In the genomic region with DNA sequence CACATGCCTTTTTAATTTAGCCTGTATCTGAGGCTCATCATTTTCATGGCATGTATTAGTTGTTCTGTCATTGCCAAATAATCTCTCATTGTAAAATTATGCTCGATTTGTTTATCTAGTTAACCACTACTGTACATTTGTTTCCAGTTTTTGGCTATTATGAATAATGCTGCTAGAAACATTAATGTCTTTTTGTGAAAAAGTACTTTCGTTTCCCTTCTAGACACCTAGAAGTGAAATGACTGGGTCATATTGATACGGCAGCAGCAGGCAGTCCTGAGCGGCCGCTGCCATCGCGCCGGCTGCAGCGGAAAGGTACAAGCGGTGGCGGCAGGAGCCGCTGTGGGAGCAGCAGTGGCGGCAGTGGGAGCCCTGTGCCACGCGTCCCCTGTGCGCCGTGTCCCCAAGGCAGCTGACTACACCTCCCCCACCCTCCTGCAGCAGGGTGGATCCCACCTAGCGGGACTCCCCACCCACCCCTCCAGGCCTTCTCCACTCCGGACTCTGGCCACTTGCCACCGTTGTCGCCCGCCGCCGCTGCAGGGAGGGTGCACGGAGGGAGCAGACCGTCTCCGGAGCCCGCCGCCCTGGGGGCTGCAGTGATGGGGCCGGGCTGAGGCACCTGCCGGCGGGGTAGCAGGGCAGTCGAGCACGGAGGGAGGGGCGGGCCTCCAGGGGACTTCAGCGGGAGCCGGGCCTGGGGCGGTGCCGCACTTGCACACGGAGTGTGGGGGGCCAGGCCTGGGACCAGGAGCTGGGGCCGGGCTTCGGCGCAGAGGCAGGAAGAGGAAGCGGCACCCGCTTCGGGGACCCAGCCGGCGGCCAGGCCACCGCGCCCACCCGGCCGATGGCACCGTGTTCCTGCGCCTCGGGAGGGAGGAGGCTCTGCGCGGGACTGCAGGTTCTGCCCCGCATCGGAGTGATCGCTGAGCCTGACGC, we compare ENCODE assay signal across 8 cellular contexts.
DNase-seq lines count a peak whose midpoint lies in the region; ATAC-seq and TF ChIP-seq lines count a peak whose summit lies in the region.

No MANE protein-coding gene starts in this region.

- peak overlapping the region; percentile 73 for H3K4me3 ChIP-seq in BJ (ENCODE audit: low read depth, low read length)
- peak overlapping the region in 1 of 2 donors; percentile 52 for H3K4me3 ChIP-seq in body of pancreas

- peak; percentile 94 for ATAC-seq in GM18520 (IDR thresholded peaks at IDR 0.05; ENCODE audit: unreplicated experiment)
- peak; percentile 87 for ATAC-seq in HG02970 (IDR thresholded peaks at IDR 0.05; ENCODE audit: low FRiP score, unreplicated experiment)
- peak; percentile 72 for ATAC-seq in body of pancreas

- no peak overlapping the region for H3K27ac ChIP-seq in body of pancreas

- TF ChIP-seq CTCF in BJ (IDR thresholded peaks at IDR 0.05; ENCODE audit: insufficient read depth, low read depth, low read length) (peak; percentile 17; the same call in 1 of the 2 replicates), body of pancreas (IDR thresholded peaks at IDR 0.05) (no peak)

- no peak for TF ChIP-seq POLR2A in body of pancreas (IDR thresholded peaks at IDR 0.05)

- POLR2A ChIA-PET in BJ (lab: Charles Lee), result no interaction called here

- H3K36me3 ChIP-seq in BJ (ENCODE audit: control insufficient read depth, insufficient read depth, low read length), result no peaks in the 10 kb centered on the region
- no peaks in the 10 kb centered on the region for H3K36me3 ChIP-seq in body of pancreas (replicated peaks in 1 of 2; ENCODE audit: insufficient read depth in 1 of 2, low read depth in 2 of 2)

- H3K27me3 ChIP-seq in BJ (ENCODE audit: control insufficient read depth, insufficient read depth, low read length) (no peaks in the 10 kb centered on the region), body of pancreas (no peaks in the 10 kb centered on the region)

- DNase-seq in BJ (ENCODE audit: low read depth), result peak; percentile 51
- DNase-seq in NCI-H524 (lab: John Stamatoyannopoulos, UW), result peak; percentile 47 to 65
- peak; percentile 30 to 51 (median 36) for DNase-seq in body of pancreas
- peak; percentile 30 for DNase-seq in inferior parietal cortex (ENCODE audit: extremely low spot score)
- peak; percentile 18 for DNase-seq in stimulated activated CD4-positive, alpha-beta T cell treated with anti-CD3 and anti-CD28 coated beads, Interleukin-1b, Interleukin-23, amount 100 ng/mL, for 48 hours
- no peak for DNase-seq in epidermal melanocyte (ENCODE audit: insufficient read length, low spot score)

- WGBS in body of pancreas, 2 donors, result 1% methylated on average over 12 to 59 of the region's 61 CpGs

- intact Hi-C loops in body of pancreas (cut with DNase I), result no loop called here

- CTCF ChIA-PET in BJ (lab: Yijun Ruan, JAX), result no interaction called here

- H3K9me3 ChIP-seq in body of pancreas, result no peaks in the 10 kb centered on the region

- H3K4me1 ChIP-seq in body of pancreas, result peaks cover 13% of the 10 kb centered on the region
